ENCODE assay signal across 1 cellular context in the genomic region with DNA sequence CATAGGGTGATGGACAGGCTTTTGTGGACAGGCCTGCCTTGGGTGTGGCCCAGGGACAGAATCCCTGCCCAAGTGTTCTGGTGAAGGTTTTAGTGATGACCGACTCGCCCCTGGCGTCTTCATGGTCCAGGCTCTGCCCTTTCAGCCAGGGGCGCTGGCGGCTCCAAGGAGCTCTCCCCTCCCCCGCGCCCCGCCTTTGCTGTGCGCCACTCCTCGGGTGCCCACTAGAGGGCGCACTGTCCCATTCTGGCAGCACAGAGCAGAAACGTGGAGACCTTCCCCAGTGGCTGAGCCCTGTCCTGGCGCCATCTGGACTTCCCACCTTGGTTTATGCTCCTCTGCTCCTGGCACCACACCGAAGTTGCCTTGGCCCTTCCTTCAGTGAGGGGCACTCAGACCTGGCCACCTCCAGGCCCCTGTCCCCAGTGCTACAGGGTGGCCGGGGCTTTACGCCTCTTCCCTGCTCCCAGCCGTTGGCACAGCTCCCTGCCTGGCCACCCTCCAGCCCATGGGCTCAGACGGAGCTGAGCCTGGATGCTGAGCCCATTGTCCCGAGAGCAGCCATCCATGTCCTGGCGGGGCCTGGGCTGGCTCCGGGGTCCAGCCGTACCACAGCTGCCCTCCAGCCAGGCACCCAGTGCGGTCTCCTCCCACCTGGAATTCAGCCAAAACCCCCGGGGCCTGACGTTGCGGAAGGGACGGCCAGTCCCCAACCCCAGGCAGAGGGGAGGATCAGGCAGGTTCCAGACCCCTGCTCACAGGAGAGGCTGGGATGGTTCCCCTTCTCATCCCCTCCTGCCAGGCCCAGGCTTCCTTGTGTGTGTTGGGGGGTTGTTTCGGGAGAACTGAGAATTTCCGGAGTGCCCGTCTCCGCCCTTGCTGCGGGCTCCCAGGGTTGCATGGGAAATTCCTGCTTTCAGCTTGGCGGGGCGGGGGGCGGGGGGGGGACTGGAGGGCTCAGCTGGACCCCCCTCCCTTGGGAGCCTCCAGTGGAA.
TF ChIP-seq lines count a peak whose summit lies in the region.

No MANE protein-coding gene starts in this region.

TF ChIP-seq in HepG2, 621 proteins besides CTCF, POLR2A, EP300 and RAD21 (continued from another document):
- TF ChIP-seq TOPORS (CRISPR knock-in tag; IDR thresholded peaks at IDR 0.05) (no peak), TCF7 (IDR thresholded peaks at IDR 0.05; ENCODE audit: low read depth) (no peak), U2AF2 (IDR thresholded peaks at IDR 0.05; ENCODE audit: low read depth, low read length) (no peak), ZNF772 (CRISPR knock-in tag; IDR thresholded peaks at IDR 0.05) (no peak), CREB1 (IDR thresholded peaks at IDR 0.05) (no peak), CREB1 (CRISPR knock-in tag; IDR thresholded peaks at IDR 0.05) (no peak), ZIK1 (CRISPR knock-in tag; IDR thresholded peaks at IDR 0.05; ENCODE audit: borderline replicate concordance, low read depth) (no peak), FOXJ3 (CRISPR knock-in tag; IDR thresholded peaks at IDR 0.05; ENCODE audit: borderline replicate concordance) (no peak), MEIS2 (CRISPR knock-in tag; IDR thresholded peaks at IDR 0.05) (no peak), RARG (CRISPR knock-in tag; IDR thresholded peaks at IDR 0.05; ENCODE audit: low read depth) (no peak), SPEN (CRISPR knock-in tag; IDR thresholded peaks at IDR 0.05; ENCODE audit: low read depth) (peak; percentile 61), ZNF326 (CRISPR knock-in tag; IDR thresholded peaks at IDR 0.05; ENCODE audit: borderline replicate concordance) (no peak), ZNF883 (CRISPR knock-in tag; IDR thresholded peaks at IDR 0.05; ENCODE audit: not compliant biosample characterization) (peak; percentile 29), ZSCAN21 (CRISPR knock-in tag; IDR thresholded peaks at IDR 0.05; ENCODE audit: borderline replicate concordance) (peak; percentile 9; the same call in 1 of the 2 replicates), ZNF274 (CRISPR knock-in tag; IDR thresholded peaks at IDR 0.05) (peak; percentile 83; the same call in 1 of the 2 replicates)
- TF ChIP-seq, protein P1, sequence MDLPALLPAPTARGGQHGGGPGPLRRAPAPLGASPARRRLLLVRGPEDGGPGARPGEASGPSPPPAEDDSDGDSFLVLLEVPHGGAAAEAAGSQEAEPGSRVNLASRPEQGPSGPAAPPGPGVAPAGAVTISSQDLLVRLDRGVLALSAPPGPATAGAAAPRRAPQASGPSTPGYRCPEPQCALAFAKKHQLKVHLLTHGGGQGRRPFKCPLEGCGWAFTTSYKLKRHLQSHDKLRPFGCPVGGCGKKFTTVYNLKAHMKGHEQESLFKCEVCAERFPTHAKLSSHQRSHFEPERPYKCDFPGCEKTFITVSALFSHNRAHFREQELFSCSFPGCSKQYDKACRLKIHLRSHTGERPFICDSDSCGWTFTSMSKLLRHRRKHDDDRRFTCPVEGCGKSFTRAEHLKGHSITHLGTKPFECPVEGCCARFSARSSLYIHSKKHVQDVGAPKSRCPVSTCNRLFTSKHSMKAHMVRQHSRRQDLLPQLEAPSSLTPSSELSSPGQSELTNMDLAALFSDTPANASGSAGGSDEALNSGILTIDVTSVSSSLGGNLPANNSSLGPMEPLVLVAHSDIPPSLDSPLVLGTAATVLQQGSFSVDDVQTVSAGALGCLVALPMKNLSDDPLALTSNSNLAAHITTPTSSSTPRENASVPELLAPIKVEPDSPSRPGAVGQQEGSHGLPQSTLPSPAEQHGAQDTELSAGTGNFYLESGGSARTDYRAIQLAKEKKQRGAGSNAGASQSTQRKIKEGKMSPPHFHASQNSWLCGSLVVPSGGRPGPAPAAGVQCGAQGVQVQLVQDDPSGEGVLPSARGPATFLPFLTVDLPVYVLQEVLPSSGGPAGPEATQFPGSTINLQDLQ (CRISPR knock-in tag; IDR thresholded peaks at IDR 0.05): no peak
- TF ChIP-seq, protein P2, sequence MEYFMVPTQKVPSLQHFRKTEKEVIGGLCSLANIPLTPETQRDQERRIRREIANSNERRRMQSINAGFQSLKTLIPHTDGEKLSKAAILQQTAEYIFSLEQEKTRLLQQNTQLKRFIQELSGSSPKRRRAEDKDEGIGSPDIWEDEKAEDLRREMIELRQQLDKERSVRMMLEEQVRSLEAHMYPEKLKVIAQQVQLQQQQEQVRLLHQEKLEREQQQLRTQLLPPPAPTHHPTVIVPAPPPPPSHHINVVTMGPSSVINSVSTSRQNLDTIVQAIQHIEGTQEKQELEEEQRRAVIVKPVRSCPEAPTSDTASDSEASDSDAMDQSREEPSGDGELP (IDR thresholded peaks at IDR 0.05; ENCODE audit: borderline replicate concordance, low read depth): peak; percentile 40; the same call in 1 of the 2 replicates
TF ChIP-seq in HepG2: peak in this region for 147.
